ENCODE assay signal across 8 cellular contexts in the genomic region with DNA sequence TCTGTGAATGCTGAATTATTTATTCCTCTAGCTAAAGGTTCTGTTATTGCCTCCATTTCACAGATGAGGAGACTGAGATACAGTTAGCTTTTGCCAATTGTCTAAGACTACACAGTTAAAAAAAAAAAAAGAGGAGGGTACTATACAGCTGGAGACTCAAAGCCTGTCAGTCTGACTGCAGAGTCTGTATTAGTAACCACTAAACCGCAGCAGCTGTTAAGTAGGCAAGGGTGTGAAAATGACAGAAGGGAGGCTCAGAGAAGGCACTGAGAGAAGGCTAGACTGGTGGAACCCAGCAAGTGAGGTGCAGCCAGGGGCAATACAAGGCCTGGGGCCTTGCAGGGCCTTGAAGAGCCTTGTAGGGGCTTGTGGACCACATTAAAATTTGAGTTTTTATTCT.
A peak's percentile ranks its signal among the peaks of the same experiment; 100 is the strongest.
DNase-seq lines count a peak whose midpoint lies in the region; ATAC-seq, FAIRE-seq and TF ChIP-seq lines count a peak whose summit lies in the region.

No MANE protein-coding gene starts in this region.

- no peak for FAIRE-seq in H54 (lab: Jason Lieb, UNC)

- no peak for TF ChIP-seq CTCF in GM06990 (IDR thresholded peaks at IDR 0.05; ENCODE audit: insufficient read depth, low read length, poor library complexity, severe bottlenecking)

- H3K27me3 ChIP-seq in GM06990 (replicated peaks; ENCODE audit: control insufficient read depth, insufficient read depth, low read length) = no peaks in the 10 kb centered on the region

- H3K36me3 ChIP-seq in GM06990 (ENCODE audit: control insufficient read depth, insufficient read depth, low read length) = no peaks in the 10 kb centered on the region

- no peak for TF ChIP-seq POLR2A in H54 (IDR thresholded peaks at IDR 0.05; ENCODE audit: low read depth, low read length)

- H3K4me3 ChIP-seq in GM06990 (replicated peaks; ENCODE audit: low read depth, low read length) = no peak overlapping the region

- DNase-seq in GM06990 (ENCODE audit: extremely low read depth, insufficient read length) (peak; percentile 61), SK-N-DZ (ENCODE audit: low spot score) (no peak), H54 (ENCODE audit: insufficient read length, low spot score) (no peak), NCI-H1417 (lab: John Stamatoyannopoulos, UW) (no peak), NCI-H146 treated with DMSO at 0.1 percent for 48 hours (lab: John Stamatoyannopoulos, UW; ENCODE audit: unreplicated experiment) (no peak)
- peak; percentile 34 for DNase-seq in effector CD4-positive, alpha-beta T cell

- ATAC-seq in GM19455 (IDR thresholded peaks at IDR 0.05; ENCODE audit: unreplicated experiment) (peak; percentile 81), HG03469 (IDR thresholded peaks at IDR 0.05; ENCODE audit: unreplicated experiment) (peak; percentile 89)

Comparison
In these comparisons a context has a peak if more than half of its experiments do, and no peak if none do; other contexts are left out.
1. DNase-seq: peak in GM06990 (single experiment) and effector CD4-positive, alpha-beta T cell (single experiment); none in SK-N-DZ (single experiment), H54 (single experiment), NCI-H1417 (0 of 3) and NCI-H146 treated with DMSO at 0.1 percent for 48 hours (single experiment).